In the genomic region with DNA sequence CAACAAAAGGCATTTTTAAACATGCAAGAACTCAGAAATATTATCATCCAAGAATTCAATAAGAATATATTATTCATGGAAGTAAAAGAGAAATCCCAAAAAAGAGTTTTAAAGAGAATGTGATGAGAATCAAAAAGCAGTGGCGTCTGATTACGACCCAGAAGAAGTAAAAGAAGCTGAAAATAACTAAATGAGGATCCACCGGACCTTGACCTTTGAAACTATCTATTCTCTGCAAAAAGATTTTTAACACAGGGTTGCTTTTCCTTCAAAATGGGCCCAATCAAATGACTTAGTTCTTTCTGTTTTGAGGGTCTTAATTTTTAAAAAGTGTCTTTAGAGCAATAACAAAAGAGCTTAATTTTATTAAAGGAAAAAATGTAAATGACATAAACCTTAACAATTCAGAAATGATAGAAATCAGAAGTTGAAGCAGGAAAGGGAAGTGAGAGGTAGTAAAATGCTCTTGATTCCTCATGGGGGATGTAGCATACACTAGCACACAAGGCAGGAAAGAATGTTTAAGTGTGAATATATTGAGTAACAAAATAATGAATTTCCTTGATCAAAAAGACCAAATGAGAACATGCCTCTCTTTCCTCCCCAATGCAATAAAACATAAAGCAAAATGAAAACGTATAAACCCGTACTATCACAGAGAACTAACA, we compare ENCODE assay signal across 32 cellular contexts.
DNase-seq lines count a peak whose midpoint lies in the region; ATAC-seq, FAIRE-seq and TF ChIP-seq lines count a peak whose summit lies in the region.
"Had no signal": no experiment of that assay in that cellular context is flagged by ENCODE, and none has a peak within 500 bp of the region (broad histone marks: within the 10 kb centered on the region; RNA-seq: fewer than 3 reads in every experiment).

No MANE protein-coding gene starts in this region.

- POLR2A ChIA-PET in GM12878 (lab: Charles Lee): no interaction called here
- POLR2A ChIA-PET in naive thymus-derived CD8-positive, alpha-beta T cell (lab: Charles Lee): no interaction called here

- H3K27ac Mint-ChIP-seq in naive thymus-derived CD8-positive, alpha-beta T cell: no peak overlapping the region
- H3K27ac Mint-ChIP-seq: activated CD8-positive, alpha-beta memory T cell treated with anti-CD3 and anti-CD28 coated beads, Interleukin-2, amount 10 ng/mL, durations not matched to agents 7 days and 5 days; activated naive CD8-positive, alpha-beta T cell; CD4-positive, CD25-positive, alpha-beta regulatory T cell; H9; mesothelial cell of epicardium; nephron had no signal

- H3K27me3 ChIP-seq in Karpas-422 (ENCODE audit: low read length) (no peaks in the 10 kb centered on the region), GM12878 (replicated peaks in 1 of 2; ENCODE audit: control insufficient read depth in 2 of 2, insufficient read depth in 2 of 2, low read length in 1 of 2) (peaks cover 2 to 6% of the 10 kb centered on the region in 2 experiments; a peak in 2 of 4 replicates)
- H3K27me3 ChIP-seq: ascending aorta, gastroesophageal sphincter, left lung, pancreas had no signal

- H4K20me1 ChIP-seq in Karpas-422 (ENCODE audit: insufficient read depth, low read depth, low read length) (no peaks in the 10 kb centered on the region), GM12878 (ENCODE audit: control insufficient read depth, insufficient read depth) (no peaks in the 10 kb centered on the region)

- H3K9me3 Mint-ChIP-seq in naive thymus-derived CD8-positive, alpha-beta T cell: peaks cover 0 to 9% (median 0%) of the 10 kb centered on the region in 9 donors
- H3K9me3 Mint-ChIP-seq: H9 had no signal

- WGBS in GM12878 (ENCODE audit: insufficient coverage, insufficient replicate concordance, low lambda C conversion rate, missing lambda C conversion rate): 10% methylated on average over 5 of the region's 5 CpGs

- H3K4me3 ChIP-seq in Karpas-422 (ENCODE audit: low read length): peak overlapping the region; percentile 35
- H3K4me3 ChIP-seq in GM12878: no peak overlapping the region
- H3K4me3 ChIP-seq: ascending aorta, gastroesophageal sphincter, K562, left lung, pancreas had no signal

- H3K27ac ChIP-seq in Karpas-422 (ENCODE audit: low read length) (peak overlapping the region; percentile 90), GM12878 (ENCODE audit: control insufficient read depth, insufficient read depth) (no peak overlapping the region)
- H3K27ac ChIP-seq: ascending aorta, gastroesophageal sphincter, left lung, pancreas, WERI-Rb-1 had no signal

- no peaks in the 10 kb centered on the region for H3K9me2 ChIP-seq in Karpas-422 (replicated peaks; ENCODE audit: insufficient read depth, low read length)
- H3K9me2 ChIP-seq: SK-N-SH had no signal

- TF ChIP-seq EP300 in GM12878 (IDR thresholded peaks at IDR 0.05; ENCODE audit: borderline replicate concordance in 1 of 2, control insufficient read depth in 1 of 2, low read depth in 2 of 2, low read length in 2 of 2): no peak

- no peak for TF ChIP-seq RAD21 in GM12878 (IDR thresholded peaks at IDR 0.05; ENCODE audit: insufficient read depth, low read depth, low read length)

- SMC1A ChIA-PET in GM12878 (lab: Charles Lee; ENCODE audit: uncharacterized antibody, unreplicated experiment): interaction anchor here (0.6 to 0.9 kb wide), 2 partner anchors 210 to 278 kb away, joined by 3 read pairs; no protein-coding TSS in a partner anchor

- peak; percentile 56 for DNase-seq in CD1c-positive myeloid dendritic cell (ENCODE audit: extremely low spot score)
- peak; percentile 76 for DNase-seq in Karpas-422
- DNase-seq in GM12878 (ENCODE audit: low read depth, low spot score): no peak
- no peak for DNase-seq in DMS 273 (lab: John Stamatoyannopoulos, UW; ENCODE audit: unreplicated experiment)
- no peak for DNase-seq in naive thymus-derived CD8-positive, alpha-beta T cell
- DNase-seq in NCI-H69 (lab: John Stamatoyannopoulos, UW): no peak
- DNase-seq in activated T-cell treated with anti-CD3 and anti-CD28 coated beads, Interleukin-2, amount 50 U/mL, for 1 hour: no peak
- DNase-seq: activated CD4-positive, alpha-beta T cell treated with anti-CD3 and anti-CD28 coated beads, Interleukin-2, amount 50 U/mL, for 1 hour; activated CD8-positive, alpha-beta memory T cell treated with anti-CD3 and anti-CD28 coated beads, Interleukin-2, amount 10 ng/mL, durations not matched to agents 7 days and 5 days; CD4-positive, CD25-positive, alpha-beta regulatory T cell; dermis blood vessel endothelial cell; H9; hypothalamus; left lung; NCI-H1694; NCI-H2171; NCI-H510A treated with DMSO at 0.1 percent for 48 hours; NK-92 treated with Interleukin-12 subunit alpha and Interleukin-12 subunit beta, amount 100 ng/mL, for 24 hours; pancreas; RPMI8226; SK-N-SH; stimulated activated CD4-positive, alpha-beta T cell treated with anti-CD3 and anti-CD28 coated beads, Interleukin-4, amount 100 ng/mL, for 24 hours; stimulated activated naive CD4-positive, alpha-beta T cell treated with Interleukin-2 at 50 U/mL for 16 hours; WERI-Rb-1 had no signal

- H3K4me1 ChIP-seq in Karpas-422 (ENCODE audit: low read length): peaks cover 38% of the 10 kb centered on the region
- H3K4me1 ChIP-seq in GM12878 (ENCODE audit: control insufficient read depth, insufficient read depth, low read length): no peaks in the 10 kb centered on the region
- H3K4me1 ChIP-seq: ascending aorta, gastroesophageal sphincter, left lung, pancreas had no signal

- ATAC-seq in GM19397 (IDR thresholded peaks at IDR 0.05; ENCODE audit: unreplicated experiment): peak; percentile 61
- peak; percentile 49; the same call in 2 of the 3 replicates for ATAC-seq in GM12878
- no peak for ATAC-seq in naive thymus-derived CD8-positive, alpha-beta T cell
- ATAC-seq: activated CD8-positive, alpha-beta memory T cell treated with anti-CD3 and anti-CD28 coated beads, Interleukin-2, amount 10 ng/mL, durations not matched to agents 7 days and 5 days; gastroesophageal sphincter; K562; left lung; pancreas had no signal

- H3K4me3 Mint-ChIP-seq in naive thymus-derived CD8-positive, alpha-beta T cell: no peak overlapping the region
- H3K4me3 Mint-ChIP-seq: activated CD8-positive, alpha-beta memory T cell treated with anti-CD3 and anti-CD28 coated beads, Interleukin-2, amount 10 ng/mL, durations not matched to agents 7 days and 5 days; activated naive CD8-positive, alpha-beta T cell; CD4-positive, CD25-positive, alpha-beta regulatory T cell; H9; mesothelial cell of epicardium; nephron had no signal

- peak overlapping the region; percentile 82 for H2AFZ ChIP-seq in Karpas-422 (ENCODE audit: low read length)
- no peak overlapping the region for H2AFZ ChIP-seq in GM12878 (ENCODE audit: control insufficient read depth, low read depth, low read length)

- CTCF ChIA-PET in GM12878 (lab: Yijun Ruan, JAX): interaction anchor here (0.5 kb wide), 1 partner anchor 1068 kb away, joined by 3 read pairs; no protein-coding TSS in a partner anchor

- in situ Hi-C loops in GM12878 (cut with MboI): no loop called here

- peaks cover 0 to 6% (median 0%) of the 10 kb centered on the region in 3 donors for H3K36me3 Mint-ChIP-seq in naive thymus-derived CD8-positive, alpha-beta T cell
- H3K36me3 Mint-ChIP-seq: mesothelial cell of epicardium had no signal

- H3K9me3 ChIP-seq in Karpas-422 (ENCODE audit: low read length) (0 out of 2 replicates have a peak, but pooled peaks cover 4% of the 10 kb centered on the region), GM12878 (replicated peaks; ENCODE audit: control insufficient read depth, insufficient read depth, low read length) (no peaks in the 10 kb centered on the region; the same call in 1 of the 3 replicates)
- H3K9me3 ChIP-seq: ascending aorta, gastroesophageal sphincter, pancreas, SK-N-SH had no signal

- no TSS peak for BruUV-seq in GM12878 (replicated peaks; lab: Mats Ljungman, UMichigan)

- no peak for TF ChIP-seq CTCF in GM12878 (IDR thresholded peaks at IDR 0.05 in 2 of 3, conservative IDR thresholded peaks at IDR 0.05 in 1 of 3; ENCODE audit: control insufficient read depth in 2 of 3, extremely low read depth in 1 of 3, insufficient read depth in 1 of 3, low read depth in 3 of 3, low read length in 3 of 3)

- peaks cover 0 to 17% (median 0%) of the 10 kb centered on the region in 4 donors for H3K4me1 Mint-ChIP-seq in naive thymus-derived CD8-positive, alpha-beta T cell
- H3K4me1 Mint-ChIP-seq: H9, mesothelial cell of epicardium, nephron had no signal

- intact Hi-C loops in GM12878 (cut with micrococcal nuclease; ENCODE audit: unreplicated experiment): loop anchor here (5.0 kb wide), 1 partner anchor 59 kb away; no protein-coding TSS in a partner anchor

- H3K4me2 ChIP-seq in Karpas-422 (ENCODE audit: low read depth, low read length, poor library complexity, severe bottlenecking): peak overlapping the region; percentile 61
- H3K4me2 ChIP-seq in GM12878 (ENCODE audit: control insufficient read depth, insufficient read depth): no peak overlapping the region
- H3K4me2 ChIP-seq: SK-N-SH had no signal

- peaks cover 3 to 24% (median 10%) of the 10 kb centered on the region in 5 donors for H3K27me3 Mint-ChIP-seq in naive thymus-derived CD8-positive, alpha-beta T cell
- H3K27me3 Mint-ChIP-seq: activated naive CD8-positive, alpha-beta T cell had no signal

- H3K36me3 ChIP-seq in Karpas-422 (ENCODE audit: insufficient read depth, low read length): no peaks in the 10 kb centered on the region
- H3K36me3 ChIP-seq in GM12878 (ENCODE audit: control insufficient read depth in 2 of 2, insufficient read depth in 2 of 2, low read length in 1 of 2): no peaks in the 10 kb centered on the region
- H3K36me3 ChIP-seq: ascending aorta, gastroesophageal sphincter, left lung, pancreas, WERI-Rb-1 had no signal

- H3K79me2 ChIP-seq in Karpas-422 (ENCODE audit: low read length): no peaks in the 10 kb centered on the region
- no peaks in the 10 kb centered on the region for H3K79me2 ChIP-seq in GM12878 (ENCODE audit: control insufficient read depth, insufficient read depth, low read length)

- FAIRE-seq in GM12878 (lab: Jason Lieb, UNC): no peak
- FAIRE-seq: endometrium, K562, pancreas had no signal

- peak overlapping the region; percentile 51 for H3K9ac ChIP-seq in Karpas-422 (ENCODE audit: low read length)
- no peak overlapping the region for H3K9ac ChIP-seq in GM12878 (ENCODE audit: control insufficient read depth, insufficient read depth, low read length)
- H3K9ac ChIP-seq: SK-N-SH had no signal

- RAD21 ChIA-PET in GM12878 (lab: Charles Lee; ENCODE audit: unreplicated experiment): interaction anchor here (0.6 to 0.9 kb wide), 2 partner anchors 380 to 664 kb away, joined by 3 read pairs; no protein-coding TSS in a partner anchor

- TF ChIP-seq POLR2A in GM12878 (IDR thresholded peaks at IDR 0.05; ENCODE audit: low read depth, low read length): no peak

TF ChIP-seq in GM12878, 131 proteins besides CTCF, POLR2A, EP300 and RAD21:
- TF ChIP-seq BMI1 (IDR thresholded peaks at IDR 0.05; ENCODE audit: borderline replicate concordance) (peak; percentile 16; the same call in 1 of the 2 replicates), CEBPB (IDR thresholded peaks at IDR 0.05; ENCODE audit: borderline replicate concordance in 1 of 2, low read depth in 2 of 2, low read length in 2 of 2) (no peak), SPI1 (IDR thresholded peaks at IDR 0.05; ENCODE audit: borderline replicate concordance, insufficient read depth, low read depth, low read length) (peak; percentile 65; the same call in 1 of the 2 replicates)

Comparison
In these comparisons a context has a peak if more than half of its experiments do, and no peak if none do; other contexts are left out.
1. DNase-seq: peak in CD1c-positive myeloid dendritic cell (single experiment) and Karpas-422 (single experiment); none in GM12878 (single experiment), DMS 273 (single experiment), naive thymus-derived CD8-positive, alpha-beta T cell (0 of 10), NCI-H69 (single experiment) and activated T-cell treated with anti-CD3 and anti-CD28 coated beads, Interleukin-2, amount 50 U/mL, for 1 hour (single experiment).
2. ATAC-seq: peak in GM19397 (single experiment) and GM12878 (single experiment); none in naive thymus-derived CD8-positive, alpha-beta T cell (0 of 2).